Comparison of ENCODE assay signal across 1 cellular context in the genomic region with DNA sequence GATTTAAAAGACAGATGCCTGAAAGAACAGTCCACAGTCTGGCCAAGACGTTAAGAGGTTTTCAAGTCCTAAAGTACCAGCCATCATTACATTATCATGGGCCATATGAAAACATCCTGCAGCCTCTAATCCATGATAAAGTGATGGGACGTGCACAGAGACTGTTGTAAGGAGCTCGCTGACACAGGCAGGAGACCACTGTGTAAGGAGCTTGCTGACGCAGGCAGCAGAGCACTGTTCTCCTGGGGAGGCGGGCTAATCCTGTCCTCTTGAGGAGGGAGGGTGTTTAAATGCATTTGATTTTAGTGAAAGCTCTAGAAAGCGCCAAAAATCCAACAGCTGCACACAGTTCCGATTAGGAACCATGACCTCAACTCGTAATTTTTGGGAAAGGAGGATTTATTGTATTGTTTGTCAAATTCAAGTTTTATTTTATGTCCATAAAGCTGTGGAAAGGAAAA.
TF ChIP-seq lines count a peak whose summit lies in the region.

No MANE protein-coding gene starts in this region.

TF ChIP-seq in HepG2, 621 proteins besides CTCF, POLR2A, EP300 and RAD21:
- TF ChIP-seq SOX6 (IDR thresholded peaks at IDR 0.05) (no peak), SOX6 (CRISPR knock-in tag; IDR thresholded peaks at IDR 0.05) (no peak), ZNF496 (CRISPR knock-in tag; IDR thresholded peaks at IDR 0.05; ENCODE audit: insufficient replicate concordance) (no peak), ATF1 (CRISPR knock-in tag; IDR thresholded peaks at IDR 0.05) (no peak), ZNF788 (CRISPR knock-in tag; IDR thresholded peaks at IDR 0.05; ENCODE audit: borderline replicate concordance) (no peak), ZNF530 (CRISPR knock-in tag; IDR thresholded peaks at IDR 0.05; ENCODE audit: low read depth) (no peak), ZSCAN12 (CRISPR knock-in tag; IDR thresholded peaks at IDR 0.05) (no peak), CREB1 (IDR thresholded peaks at IDR 0.05) (no peak), CREB1 (CRISPR knock-in tag; IDR thresholded peaks at IDR 0.05) (no peak), RFX5 (IDR thresholded peaks at IDR 0.05; ENCODE audit: low read depth, low read length) (no peak), GPN1 (CRISPR knock-in tag; IDR thresholded peaks at IDR 0.05; ENCODE audit: borderline replicate concordance) (no peak), FIP1L1 (IDR thresholded peaks at IDR 0.05; ENCODE audit: borderline replicate concordance, insufficient read depth, low read depth, low read length) (no peak), DPF2 (CRISPR knock-in tag; IDR thresholded peaks at IDR 0.05; ENCODE audit: borderline replicate concordance, low read depth) (no peak), ZNF317 (CRISPR knock-in tag; IDR thresholded peaks at IDR 0.05) (no peak), ZNF33B (CRISPR knock-in tag; IDR thresholded peaks at IDR 0.05) (no peak), PCBP1 (IDR thresholded peaks at IDR 0.05; ENCODE audit: borderline replicate concordance, low read depth, low read length) (no peak), WIZ (CRISPR knock-in tag; IDR thresholded peaks at IDR 0.05) (no peak)
- TF ChIP-seq, protein P1, sequence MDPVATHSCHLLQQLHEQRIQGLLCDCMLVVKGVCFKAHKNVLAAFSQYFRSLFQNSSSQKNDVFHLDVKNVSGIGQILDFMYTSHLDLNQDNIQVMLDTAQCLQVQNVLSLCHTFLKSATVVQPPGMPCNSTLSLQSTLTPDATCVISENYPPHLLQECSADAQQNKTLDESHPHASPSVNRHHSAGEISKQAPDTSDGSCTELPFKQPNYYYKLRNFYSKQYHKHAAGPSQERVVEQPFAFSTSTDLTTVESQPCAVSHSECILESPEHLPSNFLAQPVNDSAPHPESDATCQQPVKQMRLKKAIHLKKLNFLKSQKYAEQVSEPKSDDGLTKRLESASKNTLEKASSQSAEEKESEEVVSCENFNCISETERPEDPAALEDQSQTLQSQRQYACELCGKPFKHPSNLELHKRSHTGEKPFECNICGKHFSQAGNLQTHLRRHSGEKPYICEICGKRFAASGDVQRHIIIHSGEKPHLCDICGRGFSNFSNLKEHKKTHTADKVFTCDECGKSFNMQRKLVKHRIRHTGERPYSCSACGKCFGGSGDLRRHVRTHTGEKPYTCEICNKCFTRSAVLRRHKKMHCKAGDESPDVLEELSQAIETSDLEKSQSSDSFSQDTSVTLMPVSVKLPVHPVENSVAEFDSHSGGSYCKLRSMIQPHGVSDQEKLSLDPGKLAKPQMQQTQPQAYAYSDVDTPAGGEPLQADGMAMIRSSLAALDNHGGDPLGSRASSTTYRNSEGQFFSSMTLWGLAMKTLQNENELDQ (CRISPR knock-in tag; IDR thresholded peaks at IDR 0.05; ENCODE audit: borderline replicate concordance) = no peak
- TF ChIP-seq, protein P2, sequence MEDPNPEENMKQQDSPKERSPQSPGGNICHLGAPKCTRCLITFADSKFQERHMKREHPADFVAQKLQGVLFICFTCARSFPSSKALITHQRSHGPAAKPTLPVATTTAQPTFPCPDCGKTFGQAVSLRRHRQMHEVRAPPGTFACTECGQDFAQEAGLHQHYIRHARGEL (CRISPR knock-in tag; IDR thresholded peaks at IDR 0.05) = no peak
- TF ChIP-seq, protein P3, sequence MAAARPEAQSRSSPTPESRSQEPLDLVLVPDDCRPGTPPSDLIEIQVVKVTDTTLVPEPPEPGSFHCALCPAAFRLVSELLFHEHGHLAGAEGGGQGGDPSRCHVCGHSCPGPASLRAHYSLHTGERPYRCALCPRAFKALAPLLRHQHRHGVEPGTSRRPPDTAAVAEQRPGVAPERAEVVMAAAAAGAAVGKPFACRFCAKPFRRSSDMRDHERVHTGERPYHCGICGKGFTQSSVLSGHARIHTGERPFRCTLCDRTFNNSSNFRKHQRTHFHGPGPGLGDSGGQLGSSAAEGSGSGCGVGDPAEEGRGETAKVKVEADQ (CRISPR knock-in tag; IDR thresholded peaks at IDR 0.05; ENCODE audit: borderline replicate concordance) = no peak
- TF ChIP-seq, protein P4, sequence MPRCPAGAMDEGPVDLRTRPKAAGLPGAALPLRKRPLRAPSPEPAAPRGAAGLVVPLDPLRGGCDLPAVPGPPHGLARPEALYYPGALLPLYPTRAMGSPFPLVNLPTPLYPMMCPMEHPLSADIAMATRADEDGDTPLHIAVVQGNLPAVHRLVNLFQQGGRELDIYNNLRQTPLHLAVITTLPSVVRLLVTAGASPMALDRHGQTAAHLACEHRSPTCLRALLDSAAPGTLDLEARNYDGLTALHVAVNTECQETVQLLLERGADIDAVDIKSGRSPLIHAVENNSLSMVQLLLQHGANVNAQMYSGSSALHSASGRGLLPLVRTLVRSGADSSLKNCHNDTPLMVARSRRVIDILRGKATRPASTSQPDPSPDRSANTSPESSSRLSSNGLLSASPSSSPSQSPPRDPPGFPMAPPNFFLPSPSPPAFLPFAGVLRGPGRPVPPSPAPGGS (CRISPR knock-in tag; IDR thresholded peaks at IDR 0.05) = no peak
